Comparison of ENCODE assay signal across 8 cellular contexts in genomic region chr21:46183910-46184624, GRCh38. TPM values are rescaled to one million over a fixed set of nuclear protein-coding genes. Genes with fewer than 3 reads are reported as not detected.
A peak's percentile ranks its signal among the peaks of the same experiment; 100 is the strongest.
DNase-seq lines count a peak whose midpoint lies in the region; ATAC-seq and TF ChIP-seq lines count a peak whose summit lies in the region.

Gene SPATC1L, minus strand, starts transcription at chr21:46184459. Its CDS starts 1,643 bp downstream, at chr21:46182816.

- peak; percentile 79 for DNase-seq in A673 (ENCODE audit: low spot score)
- DNase-seq in M059J (ENCODE audit: low read depth), result peak; percentile 69
- peak; percentile 87 for DNase-seq in WERI-Rb-1
- no peak for DNase-seq in right lobe of liver
- DNase-seq in stimulated activated CD4-positive, alpha-beta T cell treated with anti-CD3 and anti-CD28 coated beads, Interleukin-2, amount 100 ng/mL, for 48 hours, result peak; percentile 14 to 22
- DNase-seq in MV-4-11 (lab: John Stamatoyannopoulos, UW), result no peak

- H3K9me3 ChIP-seq in A673 (ENCODE audit: low read depth, low read length, poor library complexity, severe bottlenecking), result no peaks in the 10 kb centered on the region
- H3K9me3 ChIP-seq in WERI-Rb-1 (ENCODE audit: severe bottlenecking), result no peaks in the 10 kb centered on the region
- H3K9me3 ChIP-seq in duodenal mucosa (ENCODE audit: control insufficient read depth in 1 of 2, low read length in 2 of 2), result no peaks in the 10 kb centered on the region
- no peaks in the 10 kb centered on the region for H3K9me3 ChIP-seq in right lobe of liver

- TF ChIP-seq CTCF in A673 (conservative IDR thresholded peaks at IDR 0.05; ENCODE audit: low read depth, low read length) (no peak), WERI-Rb-1 (IDR thresholded peaks at IDR 0.05; ENCODE audit: low read depth, low read length) (no peak), right lobe of liver (IDR thresholded peaks at IDR 0.05) (no peak)

- POLR2A ChIA-PET in A673 (lab: Charles Lee; ENCODE audit: low non-redundant PET), result no interaction called here

- H3K27me3 ChIP-seq in A673 (replicated peaks; ENCODE audit: insufficient read depth, low read depth, low read length, poor library complexity) (no peaks in the 10 kb centered on the region), WERI-Rb-1 (ENCODE audit: insufficient read depth, low read depth, severe bottlenecking) (no peaks in the 10 kb centered on the region), duodenal mucosa (ENCODE audit: control insufficient read depth in 1 of 2, insufficient read depth in 2 of 2, low read length in 2 of 2) (no peaks in the 10 kb centered on the region), right lobe of liver (no peaks in the 10 kb centered on the region)

- ATAC-seq in GM18511 (IDR thresholded peaks at IDR 0.05; ENCODE audit: unreplicated experiment) (peak; percentile 65), right lobe of liver (peak in 3 of 4 donors; percentile 49 to 53 (median 52))

- CTCF ChIA-PET in A673 (lab: Charles Lee), result no interaction called here

- peak within 1 kb of the TSS; percentile 74 to 79 for H3K9ac ChIP-seq in duodenal mucosa (ENCODE audit: low read depth in 1 of 2, low read length in 2 of 2)

- H3K36me3 ChIP-seq in A673 (ENCODE audit: insufficient read depth, low read length, poor library complexity, severe bottlenecking) (peaks cover 10% of the 10 kb centered on the region), WERI-Rb-1 (peaks cover 8% of the 10 kb centered on the region), duodenal mucosa (ENCODE audit: control insufficient read depth in 1 of 2, insufficient read depth in 2 of 2, low read length in 2 of 2) (no peaks in the 10 kb centered on the region), right lobe of liver (peaks cover 0 to 8% (median 0%) of the 10 kb centered on the region in 4 donors)

- peak within 1 kb of the TSS; percentile 76 for H3K4me3 ChIP-seq in A673 (ENCODE audit: low read depth, low read length, poor library complexity, severe bottlenecking)
- H3K4me3 ChIP-seq in WERI-Rb-1 (ENCODE audit: low read depth, low read length), result peak within 1 kb of the TSS; percentile 61
- peak within 1 kb of the TSS; percentile 90 for H3K4me3 ChIP-seq in duodenal mucosa (ENCODE audit: low read depth in 1 of 2, low read length in 2 of 2)
- peak within 1 kb of the TSS; percentile 36 to 41 (median 40) for H3K4me3 ChIP-seq in right lobe of liver

- H3K27ac ChIP-seq in A673 (ENCODE audit: low read depth, low read length, poor library complexity, severe bottlenecking), result peak within 1 kb of the TSS; percentile 85
- peak within 1 kb of the TSS; percentile 94 for H3K27ac ChIP-seq in WERI-Rb-1
- H3K27ac ChIP-seq in duodenal mucosa (ENCODE audit: low read depth, low read length), result peak within 1 kb of the TSS; percentile 92
- peak within 1 kb of the TSS in 1 of 3 donors; percentile 61 for H3K27ac ChIP-seq in right lobe of liver

- TF ChIP-seq POLR2A in right lobe of liver (IDR thresholded peaks at IDR 0.05), result no peak

- intact Hi-C loops in A673 (cut with micrococcal nuclease; ENCODE audit: unreplicated experiment) (no loop called here), right lobe of liver (cut with DNase I) (no loop called here)

- H3K4me1 ChIP-seq in A673 (ENCODE audit: insufficient read depth, low read length, poor library complexity, severe bottlenecking) (peaks cover 4% of the 10 kb centered on the region), duodenal mucosa (ENCODE audit: control insufficient read depth in 1 of 2, insufficient read depth in 2 of 2, low read length in 2 of 2) (peaks cover 0 to 8% of the 10 kb centered on the region in 2 donors), right lobe of liver (no peaks in the 10 kb centered on the region)

- 20% methylated on average over 3 of the region's 24 CpGs for whole genome bisulfite sequencing in right lobe of liver (ENCODE audit: insufficient coverage, low coverage, low lambda C conversion rate, missing lambda C conversion rate)

- TSS peak; percentile 39 for BruUV-seq in A673 (replicated peaks; lab: Mats Ljungman, UMichigan)

RNA-seq across cellular contexts. Expression of gene SPATC1L, which starts in this region (rescaled TPM):
- 30.9 and 40.6 TPM in 2 replicates for total RNA-seq in A673 (2021)
- 17.4 and 21.6 TPM in 2 replicates for total RNA-seq in M059J (2014; rRNA removed; shearing (Covaris generic))
- total RNA-seq in right lobe of liver, result 1 to 10 TPM in 1 of 6 experiments, under 1 TPM in 3, not detected in 2; 0.31 to 1.7 (median 0.51) TPM

Comparison
In these comparisons a context has a peak if more than half of its experiments do, and no peak if none do; other contexts are left out.
1. DNase-seq: peak in A673 (single experiment), M059J (single experiment), WERI-Rb-1 (single experiment) and stimulated activated CD4-positive, alpha-beta T cell treated with anti-CD3 and anti-CD28 coated beads, Interleukin-2, amount 100 ng/mL, for 48 hours (2 of 2); none in right lobe of liver (0 of 3) and MV-4-11 (single experiment).
2. H3K4me3 ChIP-seq: peak in every context shown above with its lines; median percentile 90 in duodenal mucosa; 76 in A673; 61 in WERI-Rb-1; 40 in right lobe of liver.